ENCODE assay signal across 12 cellular contexts in genomic region chr2:216796096-216796840, GRCh38.
"Had no signal": no experiment of that assay in that cellular context is flagged by ENCODE, and none has a peak within 500 bp of the region (broad histone marks: within the 10 kb centered on the region; RNA-seq: fewer than 3 reads in every experiment).

No MANE protein-coding gene starts in this region.

- H3K9me3 ChIP-seq: body of pancreas, left lung, testis had no signal

- H3K36me3 ChIP-seq: left lung had no signal

- H3K4me3 ChIP-seq: body of pancreas, left lung, testis had no signal

- H3K27ac ChIP-seq: body of pancreas, left lung, testis had no signal

- H3K27me3 ChIP-seq: body of pancreas, left lung, testis had no signal

- ATAC-seq: body of pancreas; esophagus mucosa; left lung; stimulated activated naive CD8-positive, alpha-beta T cell treated with anti-CD3 and anti-CD28 coated beads, Interleukin-15, Interleukin-2, amounts not matched to agents 100 U/mL and 50 U/mL, for 24 hours had no signal

- DNase-seq: activated B cell treated with CpG ODN at 0.5 μM for 24 hours; activated CD4-positive, alpha-beta T cell treated with anti-CD3 and anti-CD28 coated beads, Interleukin-2, amount 10 ng/mL, durations not matched to agents 24 days and 14 days; activated naive CD4-positive, alpha-beta T cell treated with anti-CD3 and anti-CD28 coated beads for 36 hours; body of pancreas; dermis blood vessel endothelial cell; left lung; stimulated activated CD4-positive, alpha-beta T cell treated with anti-CD3 and anti-CD28 coated beads, Interleukin-4, amount 100 ng/mL, for 1 hour; stimulated activated CD8-positive, alpha-beta memory T cell treated with anti-CD3 and anti-CD28 coated beads, Interleukin-4, amount 100 ng/mL, for 48 hours; stimulated activated naive CD8-positive, alpha-beta T cell treated with anti-CD3 and anti-CD28 coated beads, Interleukin-15, Interleukin-2, amounts not matched to agents 100 U/mL and 50 U/mL, for 24 hours; T-helper 9 cell; testis had no signal

- H3K4me1 ChIP-seq: body of pancreas, left lung had no signal
